20 cellular contexts compared by ENCODE assay signal in the genomic region with DNA sequence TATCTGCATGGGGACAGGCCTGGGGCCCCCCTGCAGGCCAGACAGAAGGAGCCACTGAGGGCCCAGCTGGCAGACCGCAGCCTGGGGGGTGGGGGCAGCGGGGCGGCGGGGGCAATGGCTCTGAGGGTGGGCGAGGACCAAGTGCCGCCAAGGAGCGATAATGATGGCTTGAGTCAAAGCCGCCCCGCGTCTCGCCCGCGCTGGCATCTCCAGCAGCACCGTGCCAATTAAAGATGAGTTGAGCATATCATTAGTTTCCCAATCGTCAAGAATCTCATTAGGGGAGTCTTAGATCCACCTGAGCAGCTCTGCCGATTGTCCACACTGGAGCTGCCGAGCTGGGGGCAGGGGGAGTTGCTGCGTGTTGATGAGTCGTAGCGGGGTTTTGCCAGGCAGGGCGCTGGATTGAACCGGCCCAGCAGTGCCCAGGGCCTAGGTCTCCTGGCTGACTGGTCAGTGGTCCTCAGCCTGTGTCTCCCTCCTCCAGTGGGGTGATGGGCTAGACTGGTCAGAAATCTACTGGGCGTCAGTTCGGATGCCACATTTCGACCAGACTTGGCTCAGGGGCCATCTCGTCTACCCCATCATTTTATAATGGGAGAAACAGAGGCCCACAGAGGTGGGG. TPM values are rescaled to one million over a fixed set of nuclear protein-coding genes. Genes with fewer than 3 reads are reported as not detected.
DNase-seq lines count a peak whose midpoint lies in the region; ATAC-seq and TF ChIP-seq lines count a peak whose summit lies in the region.
"Had no signal": no experiment of that assay in that cellular context is flagged by ENCODE, and none has a peak within 500 bp of the region (broad histone marks: within the 10 kb centered on the region; RNA-seq: fewer than 3 reads in every experiment).

No MANE protein-coding gene starts in this region.

- POLR2A ChIA-PET in RWPE1 (lab: Yijun Ruan, JAX; ENCODE audit: low non-redundant PET) = no interaction called here

- no peak overlapping the region for H3K4ac ChIP-seq in neuronal stem cell (ENCODE audit: low read length)

- H4K91ac ChIP-seq in neuronal stem cell (ENCODE audit: low read depth, low read length, poor library complexity) = no peak overlapping the region

- no peak overlapping the region for H2AFZ ChIP-seq in neuronal stem cell (ENCODE audit: low read length)

- H3K36me3 ChIP-seq in neuronal stem cell (replicated peaks in 1 of 2; ENCODE audit: control insufficient read depth in 2 of 2, insufficient read depth in 2 of 2, low read length in 2 of 2) = no peaks in the 10 kb centered on the region
- H3K36me3 ChIP-seq: BLaER1 treated with 17β-estradiol and CSF1 and Interleukin-3, amounts not matched to agents 10 nM and 100 nM; SJCRH30 had no signal

- no peak overlapping the region for H3K4me2 ChIP-seq in neuronal stem cell (ENCODE audit: insufficient read depth, low read length, poor library complexity, severe bottlenecking)
- H3K4me2 ChIP-seq: KMS-11 had no signal

- H3K27ac ChIP-seq in RWPE1 (peak overlapping the region; percentile 61), neuronal stem cell (replicated peaks; ENCODE audit: low read length) (no peak overlapping the region)
- H3K27ac ChIP-seq: BLaER1 treated with 17β-estradiol and CSF1 and Interleukin-3, amounts not matched to agents 10 nM and 100 nM; KMS-11; SJCRH30 had no signal

- H2AK5ac ChIP-seq in neuronal stem cell (ENCODE audit: low read depth, low read length) = no peak overlapping the region

- no peak for ATAC-seq in GM21786 (IDR thresholded peaks at IDR 0.05; ENCODE audit: unreplicated experiment)

- peak overlapping the region; percentile 75 for H2BK15ac ChIP-seq in neuronal stem cell (ENCODE audit: low read length)

- no CpG with 5 or more reads among the region's 26 CpGs for WGBS in neuronal stem cell (ENCODE audit: extremely low coverage in 2 of 2, insufficient read length in 2 of 2, insufficient replicate concordance in 1 of 2), 2 donors

- H3K4me3 ChIP-seq in neuronal stem cell (ENCODE audit: low read length in 2 of 2) = no peak overlapping the region
- H3K4me3 ChIP-seq: BLaER1 treated with 17β-estradiol and CSF1 and Interleukin-3, amounts not matched to agents 10 nM and 100 nM; SJCRH30 had no signal

- peak overlapping the region; percentile 65 for H3K23ac ChIP-seq in neuronal stem cell (ENCODE audit: low read depth, low read length, poor library complexity)

- no peak overlapping the region for H2BK12ac ChIP-seq in neuronal stem cell (ENCODE audit: low read length)

- no peak overlapping the region for H2BK120ac ChIP-seq in neuronal stem cell (ENCODE audit: low read depth, low read length)

- DNase-seq in A172 (ENCODE audit: low spot score) (peak; percentile 58), Daoy (ENCODE audit: low read depth) (peak; percentile 47), RWPE1 (ENCODE audit: low spot score) (no peak), neuronal stem cell (ENCODE audit: low spot score) (no peak), AML-193 (lab: John Stamatoyannopoulos, UW) (no peak), HPDE6-E6E7 (ENCODE audit: extremely low spot score) (no peak), T1000 (lab: John Stamatoyannopoulos, UW) (no peak)
- DNase-seq: Caco-2; CD4-positive, alpha-beta memory T cell; DND-41; GOT3; NCI-H1417; NCI-H446; NCI-H69; NK-92 treated with Interleukin-12 subunit alpha and Interleukin-12 subunit beta, amount 100 ng/mL, for 24 hours had no signal

- no peaks in the 10 kb centered on the region for H3K27me3 ChIP-seq in neuronal stem cell (ENCODE audit: control insufficient read depth in 3 of 3, insufficient read depth in 3 of 3, low read depth in 1 of 3, low read length in 3 of 3)
- H3K27me3 ChIP-seq: SJCRH30 had no signal

- no peak overlapping the region for H3K9ac ChIP-seq in neuronal stem cell (ENCODE audit: low read depth, low read length, poor library complexity)
- H3K9ac ChIP-seq: BLaER1 treated with 17β-estradiol and CSF1 and Interleukin-3, amounts not matched to agents 10 nM and 100 nM; KMS-11 had no signal

- no peak overlapping the region for H4K8ac ChIP-seq in neuronal stem cell (ENCODE audit: low read depth, low read length)

- no peaks in the 10 kb centered on the region for H3K79me1 ChIP-seq in neuronal stem cell (ENCODE audit: low read depth, low read length)

- no peaks in the 10 kb centered on the region for H3K9me3 ChIP-seq in neuronal stem cell (replicated peaks in 1 of 2; ENCODE audit: control insufficient read depth in 2 of 2, insufficient read depth in 1 of 2, low read depth in 1 of 2, low read length in 2 of 2)
- H3K9me3 ChIP-seq: BLaER1 treated with 17β-estradiol and CSF1 and Interleukin-3, amounts not matched to agents 10 nM and 100 nM; Caco-2; SJCRH30 had no signal

- H2BK5ac ChIP-seq in neuronal stem cell (ENCODE audit: low read length) = peak overlapping the region; percentile 75

- CTCF ChIA-PET in RWPE1 (lab: Yijun Ruan, JAX) = no interaction called here

- no peak for TF ChIP-seq CTCF in RWPE1 (conservative IDR thresholded peaks at IDR 0.05; ENCODE audit: low read depth)

- no peaks in the 10 kb centered on the region for H3K4me1 ChIP-seq in neuronal stem cell (ENCODE audit: control insufficient read depth in 2 of 2, insufficient read depth in 1 of 2, low read depth in 1 of 2, low read length in 2 of 2)
- H3K4me1 ChIP-seq: Caco-2, SJCRH30 had no signal

- H3K14ac ChIP-seq in neuronal stem cell (ENCODE audit: low read length) = no peak overlapping the region

- peak overlapping the region; percentile 74 for H3K18ac ChIP-seq in neuronal stem cell (ENCODE audit: low read length)

RNA-seq across cellular contexts. Expression of gene PSMG3, which starts 41.0 kb away (rescaled TPM):
- 91.0 and 138 TPM in 2 replicates for total RNA-seq in A172 (2014; rRNA removed; shearing (Covaris generic))
- 107 and 130 TPM in 2 replicates for total RNA-seq in Daoy (2014; rRNA removed; shearing (Covaris generic))
- polyA plus RNA-seq in neuronal stem cell (2013, experiment 1 of 2) = 16.9 TPM
- polyA plus RNA-seq in neuronal stem cell (2013, experiment 2 of 2) = 15.7 TPM

RNA-seq across cellular contexts. Expression of gene TMEM184A, which starts 54.8 kb away (rescaled TPM):
- total RNA-seq in A172 (2014; rRNA removed; shearing (Covaris generic)) = 2.7 and 3.6 TPM in 2 replicates
- total RNA-seq in Daoy (2014; rRNA removed; shearing (Covaris generic)) = 1.7 and 5.9 TPM in 2 replicates
- polyA plus RNA-seq in neuronal stem cell (2013, experiment 1 of 2) = 0.32 TPM
- polyA plus RNA-seq in neuronal stem cell (2013, experiment 2 of 2) = 0.28 TPM
- total RNA-seq: A673; CD4-positive, alpha-beta memory T cell; SJCRH30 had no signal
- polyA plus RNA-seq: CD4-positive, alpha-beta memory T cell had no signal

RNA-seq across cellular contexts. Expression of gene ELFN1, which starts 59.3 kb away (rescaled TPM):
- 5.3 and 6.1 TPM in 2 replicates for total RNA-seq in A172 (2014; rRNA removed; shearing (Covaris generic))
- total RNA-seq in Daoy (2014; rRNA removed; shearing (Covaris generic)) = 0.15 and 1.1 TPM in 2 replicates
- 15.6 TPM for polyA plus RNA-seq in neuronal stem cell (2013, experiment 1 of 2)
- polyA plus RNA-seq in neuronal stem cell (2013, experiment 2 of 2) = 16.3 TPM
- total RNA-seq: A673 had no signal
- polyA plus RNA-seq: CD4-positive, alpha-beta memory T cell had no signal

Comparison
In these comparisons a context has a peak if more than half of its experiments do, and no peak if none do; other contexts are left out.
1. DNase-seq: peak in A172 (single experiment) and Daoy (single experiment); none in RWPE1 (single experiment), neuronal stem cell (single experiment), AML-193 (0 of 2), HPDE6-E6E7 (single experiment) and T1000 (single experiment).